In genomic region chr17:30812218-30813177, GRCh38 we compare ENCODE assay signal across 1 cellular context.
TF ChIP-seq lines count a peak whose summit lies in the region.

No MANE protein-coding gene starts in this region.

TF ChIP-seq in K562, 482 proteins besides CTCF, POLR2A, EP300 and RAD21:
- TF ChIP-seq ZHX1 (conservative IDR thresholded peaks at IDR 0.05; ENCODE audit: low read length) (no peak), CBX2 (IDR thresholded peaks at IDR 0.05; ENCODE audit: insufficient read depth, low read length, poor library complexity, severe bottlenecking) (no peak), TSC22D4 (tag; IDR thresholded peaks at IDR 0.05) (no peak), SREBF1 (IDR thresholded peaks at IDR 0.05; ENCODE audit: borderline replicate concordance, low read depth, low read length) (no peak), ZNF398 (CRISPR knock-in tag; IDR thresholded peaks at IDR 0.05) (no peak), E2F1 (CRISPR knock-in tag; IDR thresholded peaks at IDR 0.05) (no peak), ZZZ3 (IDR thresholded peaks at IDR 0.05) (no peak), CCNT2 (IDR thresholded peaks at IDR 0.05; ENCODE audit: borderline replicate concordance, extremely low read depth, insufficient read length, low read depth, low read length) (no peak), NFIX (CRISPR knock-in tag; IDR thresholded peaks at IDR 0.05; ENCODE audit: low read depth) (no peak), MXI1 (IDR thresholded peaks at IDR 0.05; ENCODE audit: low read depth, low read length) (no peak), NR2C1 (IDR thresholded peaks at IDR 0.05) (no peak), NR2C1 (tag; IDR thresholded peaks at IDR 0.05) (no peak), NR2C2 (CRISPR knock-in tag; IDR thresholded peaks at IDR 0.05) (no peak), NR2C2 (tag; IDR thresholded peaks at IDR 0.05) (no peak), FOXK1 (CRISPR knock-in tag; IDR thresholded peaks at IDR 0.05; ENCODE audit: borderline replicate concordance) (no peak), CAMTA2 (CRISPR knock-in tag; conservative IDR thresholded peaks at IDR 0.05) (no peak)
